ENCODE assay signal across 1 cellular context in the genomic region with DNA sequence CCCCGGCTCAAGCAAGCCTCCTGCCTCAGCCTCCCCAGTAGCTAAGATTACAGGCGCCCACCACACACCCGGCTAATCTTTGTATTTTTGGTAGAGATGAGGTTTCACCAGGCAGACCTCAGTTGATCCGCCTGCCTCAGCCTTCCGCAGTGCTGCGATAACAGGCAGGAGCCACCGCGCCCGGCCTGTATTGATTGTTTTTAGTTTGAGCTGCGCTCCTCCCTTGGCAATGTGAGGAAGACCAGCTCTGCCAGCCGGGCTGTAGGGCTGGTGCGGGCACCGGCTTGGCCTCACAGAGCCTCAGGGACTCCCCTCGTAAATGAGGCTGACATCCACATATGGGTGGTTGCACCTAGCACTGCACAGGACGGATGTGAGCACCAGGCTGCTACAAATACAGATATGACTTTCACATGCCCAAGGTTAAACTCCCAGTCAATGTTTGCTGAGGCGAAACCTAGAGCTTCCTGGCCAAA.
TF ChIP-seq lines count a peak whose summit lies in the region.

No MANE protein-coding gene starts in this region.

TF ChIP-seq in HepG2, 621 proteins besides CTCF, POLR2A, EP300 and RAD21 (continued from another document):
- TF ChIP-seq, protein P1, sequence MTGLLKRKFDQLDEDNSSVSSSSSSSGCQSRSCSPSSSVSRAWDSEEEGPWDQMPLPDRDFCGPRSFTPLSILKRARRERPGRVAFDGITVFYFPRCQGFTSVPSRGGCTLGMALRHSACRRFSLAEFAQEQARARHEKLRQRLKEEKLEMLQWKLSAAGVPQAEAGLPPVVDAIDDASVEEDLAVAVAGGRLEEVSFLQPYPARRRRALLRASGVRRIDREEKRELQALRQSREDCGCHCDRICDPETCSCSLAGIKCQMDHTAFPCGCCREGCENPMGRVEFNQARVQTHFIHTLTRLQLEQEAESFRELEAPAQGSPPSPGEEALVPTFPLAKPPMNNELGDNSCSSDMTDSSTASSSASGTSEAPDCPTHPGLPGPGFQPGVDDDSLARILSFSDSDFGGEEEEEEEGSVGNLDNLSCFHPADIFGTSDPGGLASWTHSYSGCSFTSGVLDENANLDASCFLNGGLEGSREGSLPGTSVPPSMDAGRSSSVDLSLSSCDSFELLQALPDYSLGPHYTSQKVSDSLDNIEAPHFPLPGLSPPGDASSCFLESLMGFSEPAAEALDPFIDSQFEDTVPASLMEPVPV (CRISPR knock-in tag; IDR thresholded peaks at IDR 0.05), result no peak
- TF ChIP-seq ZNF572 (CRISPR knock-in tag; IDR thresholded peaks at IDR 0.05) (0 out of 2 replicates have a peak, but pooled peaks have one; percentile 73), TRIM24 (CRISPR knock-in tag; IDR thresholded peaks at IDR 0.05) (no peak), ZNF24 (IDR thresholded peaks at IDR 0.05) (no peak), TMF1 (CRISPR knock-in tag; IDR thresholded peaks at IDR 0.05; ENCODE audit: low read depth) (no peak)
